ENCODE assay signal across 2 cellular contexts in genomic region chr9:131715906-131716305, GRCh38.
TF ChIP-seq lines count a peak whose summit lies in the region.

No MANE protein-coding gene starts in this region.

TF ChIP-seq in WTC11, 78 proteins besides CTCF, POLR2A, EP300 and RAD21 (continued from another document):
- no peak for TF ChIP-seq FOXP1 (CRISPR knock-in tag; IDR thresholded peaks at IDR 0.05; ENCODE audit: borderline replicate concordance)
- no peak for TF ChIP-seq MYBL2 (CRISPR knock-in tag; IDR thresholded peaks at IDR 0.05)
- no peak for TF ChIP-seq ESRRA (CRISPR knock-in tag; IDR thresholded peaks at IDR 0.05; ENCODE audit: borderline replicate concordance)
- no peak for TF ChIP-seq ZNF512 (CRISPR knock-in tag; IDR thresholded peaks at IDR 0.05; ENCODE audit: borderline replicate concordance)

TF ChIP-seq in endothelial cell of umbilical vein, 7 proteins besides CTCF, POLR2A, EP300 and RAD21 (continued from another document):
- TF ChIP-seq EZH2 (IDR thresholded peaks at IDR 0.05; ENCODE audit: borderline replicate concordance, low read depth, low read length, severe bottlenecking) (no peak), GATA2 (IDR thresholded peaks at IDR 0.05; ENCODE audit: insufficient read depth, insufficient read length, low read depth, low read length) (no peak), MAX (IDR thresholded peaks at IDR 0.05; ENCODE audit: insufficient read depth, insufficient read length) (no peak), POLR2AphosphoS5 (IDR thresholded peaks at IDR 0.05; ENCODE audit: insufficient read depth, low read depth, low read length) (no peak)
TF ChIP-seq in endothelial cell of umbilical vein: peak in this region for 0.
